ENCODE assay signal across 25 cellular contexts in the genomic region with DNA sequence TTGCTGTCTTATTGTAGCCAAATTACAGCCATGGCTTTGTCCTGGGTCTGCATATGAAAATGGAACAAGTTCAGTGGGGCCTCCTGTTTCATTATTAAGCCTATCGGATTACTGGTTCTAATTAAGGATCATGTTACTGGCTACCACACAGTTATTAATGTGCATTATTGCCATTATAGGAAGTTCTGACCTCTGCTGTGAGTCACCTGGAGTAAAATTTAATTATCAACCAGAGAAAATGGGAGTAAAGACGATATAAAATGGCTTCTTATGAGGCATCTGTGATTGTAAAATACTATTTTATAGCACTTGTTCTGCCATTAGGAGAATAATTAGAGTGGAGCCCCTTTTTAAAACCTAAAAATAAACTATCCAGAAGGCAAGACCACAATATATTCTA.
DNase-seq lines count a peak whose midpoint lies in the region; ATAC-seq and TF ChIP-seq lines count a peak whose summit lies in the region.
"Had no signal": no experiment of that assay in that cellular context is flagged by ENCODE, and none has a peak within 500 bp of the region (broad histone marks: within the 10 kb centered on the region; RNA-seq: fewer than 3 reads in every experiment).

No MANE protein-coding gene starts in this region.

- no peak for ATAC-seq in GM21717 (IDR thresholded peaks at IDR 0.05; ENCODE audit: unreplicated experiment)
- ATAC-seq: gastrocnemius medialis; HCT116; mucosa of descending colon; right cardiac atrium; stimulated activated naive CD8-positive, alpha-beta T cell treated with anti-CD3 and anti-CD28 coated beads, Interleukin-15, amount 100 ng/mL, for 72 hours; T-cell had no signal

- H3K9me3 Mint-ChIP-seq in Calu3 (ENCODE audit: low read depth, unreplicated experiment) (no peaks in the 10 kb centered on the region), chondrocyte (ENCODE audit: low read depth) (no peaks in the 10 kb centered on the region), osteocyte (ENCODE audit: unreplicated experiment) (no peaks in the 10 kb centered on the region)
- H3K9me3 Mint-ChIP-seq: activated B cell treated with CpG ODN at 0.5 μM for 24 hours; activated CD4-positive, alpha-beta T cell treated with anti-CD3 and anti-CD28 coated beads, Interleukin-2, amount 10 ng/mL, durations not matched to agents 7 days and 5 days; activated naive CD8-positive, alpha-beta T cell treated with anti-CD3 and anti-CD28 coated beads, Interleukin-2, amount 10 ng/mL, durations not matched to agents 7 days and 5 days; neural progenitor cell; stimulated activated naive CD8-positive, alpha-beta T cell treated with anti-CD3 and anti-CD28 coated beads, Interleukin-15, amount 100 ng/mL, for 72 hours; T-cell had no signal

- intact Hi-C loops in Calu3 (cut with micrococcal nuclease; ENCODE audit: unreplicated experiment): no loop called here

- H3K36me3 Mint-ChIP-seq in Calu3 (ENCODE audit: insufficient read depth, unreplicated experiment): no peaks in the 10 kb centered on the region
- peaks cover 2% of the 10 kb centered on the region for H3K36me3 Mint-ChIP-seq in chondrocyte (ENCODE audit: low read depth)
- peaks cover 20% of the 10 kb centered on the region for H3K36me3 Mint-ChIP-seq in osteocyte (ENCODE audit: unreplicated experiment)
- H3K36me3 Mint-ChIP-seq: neural progenitor cell had no signal

- CTCF ChIA-PET in Calu3 (lab: Charles Lee): no interaction called here

- H3K4me3 Mint-ChIP-seq in Calu3 (ENCODE audit: low read depth, unreplicated experiment) (no peak overlapping the region), chondrocyte (ENCODE audit: unreplicated experiment) (no peak overlapping the region), osteocyte (ENCODE audit: unreplicated experiment) (no peak overlapping the region)
- H3K4me3 Mint-ChIP-seq: activated B cell treated with CpG ODN at 0.5 μM for 24 hours; activated CD4-positive, alpha-beta T cell treated with anti-CD3 and anti-CD28 coated beads, Interleukin-2, amount 10 ng/mL, durations not matched to agents 7 days and 5 days; activated naive CD8-positive, alpha-beta T cell treated with anti-CD3 and anti-CD28 coated beads, Interleukin-2, amount 10 ng/mL, durations not matched to agents 7 days and 5 days; neural progenitor cell; T-cell had no signal

- BruUV-seq in Calu3 (replicated peaks; lab: Mats Ljungman, UMichigan): no TSS peak

- DNase-seq in Calu3 (no peak), NCI-H524 treated with DMSO at 0.1 percent for 48 hours (lab: John Stamatoyannopoulos, UW) (peak; percentile 72), chondrocyte (ENCODE audit: low spot score) (no peak), osteocyte (ENCODE audit: extremely low spot score, unreplicated experiment) (no peak), NCI-H774 (lab: John Stamatoyannopoulos, UW) (no peak), RKO (ENCODE audit: low spot score) (no peak)
- DNase-seq: activated B cell treated with CpG ODN at 0.5 μM for 24 hours; activated CD4-positive, alpha-beta T cell treated with anti-CD3 and anti-CD28 coated beads, Interleukin-2, amount 10 ng/mL, durations not matched to agents 7 days and 5 days; activated gamma-delta T cell; activated naive CD8-positive, alpha-beta T cell treated with anti-CD3 and anti-CD28 coated beads, Interleukin-2, amount 10 ng/mL, durations not matched to agents 7 days and 5 days; activated T-cell treated with anti-CD3 and anti-CD28 coated beads, Interleukin-2, amount 50 U/mL, for 1 hour; aorta; DMS79; gastrocnemius medialis; kidney glomerular epithelial cell; mucosa of descending colon; NCI-H1694; NCI-H2171 treated with DMSO at 0.1 percent for 48 hours; NCI-H510A treated with DMSO at 0.1 percent for 48 hours; right cardiac atrium; stimulated activated naive CD8-positive, alpha-beta T cell treated with anti-CD3 and anti-CD28 coated beads, Interleukin-15, amount 100 ng/mL, for 72 hours; T-cell had no signal

- H3K4me1 Mint-ChIP-seq in Calu3 (ENCODE audit: low read depth, unreplicated experiment) (peaks cover 50% of the 10 kb centered on the region), chondrocyte (ENCODE audit: low read depth) (peaks cover 90% of the 10 kb centered on the region), osteocyte (ENCODE audit: unreplicated experiment) (peaks cover 79% of the 10 kb centered on the region)

- H3K27me3 Mint-ChIP-seq in Calu3 (ENCODE audit: unreplicated experiment): no peaks in the 10 kb centered on the region
- no peaks in the 10 kb centered on the region for H3K27me3 Mint-ChIP-seq in chondrocyte (ENCODE audit: low read depth)
- H3K27me3 Mint-ChIP-seq in osteocyte (ENCODE audit: unreplicated experiment): no peaks in the 10 kb centered on the region
- H3K27me3 Mint-ChIP-seq: activated B cell treated with CpG ODN at 0.5 μM for 24 hours; activated CD4-positive, alpha-beta T cell treated with anti-CD3 and anti-CD28 coated beads, Interleukin-2, amount 10 ng/mL, durations not matched to agents 7 days and 5 days; activated naive CD8-positive, alpha-beta T cell treated with anti-CD3 and anti-CD28 coated beads, Interleukin-2, amount 10 ng/mL, durations not matched to agents 7 days and 5 days; stimulated activated naive CD8-positive, alpha-beta T cell treated with anti-CD3 and anti-CD28 coated beads, Interleukin-15, amount 100 ng/mL, for 72 hours; T-cell had no signal

- TF ChIP-seq CTCF in Calu3 (IDR thresholded peaks at IDR 0.05; ENCODE audit: unreplicated experiment) (no peak), chondrocyte (IDR thresholded peaks at IDR 0.05) (no peak), osteocyte (IDR thresholded peaks at IDR 0.05) (no peak)

- peak overlapping the region; percentile 50 for H3K27ac Mint-ChIP-seq in Calu3 (ENCODE audit: unreplicated experiment)
- H3K27ac Mint-ChIP-seq in chondrocyte (ENCODE audit: unreplicated experiment): peak overlapping the region; percentile 14
- H3K27ac Mint-ChIP-seq in osteocyte (ENCODE audit: unreplicated experiment): peak overlapping the region; percentile 6
- H3K27ac Mint-ChIP-seq: activated B cell treated with CpG ODN at 0.5 μM for 24 hours; activated CD4-positive, alpha-beta T cell treated with anti-CD3 and anti-CD28 coated beads, Interleukin-2, amount 10 ng/mL, durations not matched to agents 7 days and 5 days; activated naive CD8-positive, alpha-beta T cell treated with anti-CD3 and anti-CD28 coated beads, Interleukin-2, amount 10 ng/mL, durations not matched to agents 7 days and 5 days; neural progenitor cell had no signal
